In the genomic region with DNA sequence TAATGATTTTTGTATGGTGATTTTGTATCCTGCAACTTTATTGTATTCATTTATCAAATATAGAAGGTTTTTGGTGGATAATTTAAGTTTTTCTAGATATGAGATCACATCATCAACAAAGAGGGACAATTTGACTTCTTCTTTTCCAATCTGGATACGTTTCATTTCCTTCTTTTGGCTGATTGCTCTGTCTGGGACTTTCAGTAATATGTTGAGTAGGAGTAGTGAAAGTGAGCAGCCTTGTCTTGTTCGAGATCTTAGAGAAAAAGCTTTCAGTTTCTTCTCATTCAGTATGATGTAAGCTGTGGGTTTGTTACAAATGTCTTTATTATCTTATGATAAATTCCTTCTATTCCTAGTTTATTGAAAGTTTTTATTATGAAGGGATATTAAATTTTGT, we compare ENCODE assay signal across 23 cellular contexts.
A peak's percentile ranks its signal among the peaks of the same experiment; 100 is the strongest.
DNase-seq lines count a peak whose midpoint lies in the region; ATAC-seq lines count a peak whose summit lies in the region.
"Had no signal": no experiment of that assay in that cellular context is flagged by ENCODE, and none has a peak within 500 bp of the region (broad histone marks: within the 10 kb centered on the region; RNA-seq: fewer than 3 reads in every experiment).

No MANE protein-coding gene starts in this region.

- H3K36me3 Mint-ChIP-seq in stimulated activated effector memory CD8-positive, alpha-beta T cell treated with anti-CD3 and anti-CD28 coated beads, Interleukin-12 subunit alpha, Interleukin-12 subunit beta, amount 100 ng/mL, for 72 hours: no peaks in the 10 kb centered on the region
- H3K36me3 Mint-ChIP-seq: activated naive CD4-positive, alpha-beta T cell treated with anti-CD3 and anti-CD28 coated beads, Interleukin-2, amount 10 ng/mL, durations not matched to agents 7 days and 5 days; memory B cell; natural killer cell; stimulated activated naive B cell treated with anti-CD40 and anti-IgM and Interleukin-4, amounts not matched to agents 10 μg/mL and 1 μg/mL and 100 μg/mL, for 72 hours had no signal

- DNase-seq in NOMO-1 treated with DMSO at 0.1 percent for 48 hours (lab: John Stamatoyannopoulos, UW; ENCODE audit: unreplicated experiment) (peak; percentile 45), NOMO-1 treated with dmso at 0.1 percent for 144 hours (lab: John Stamatoyannopoulos, UW; ENCODE audit: unreplicated experiment) (no peak), T-helper 9 cell (no peak), retina (no peak), OCI-M2 (lab: John Stamatoyannopoulos, UW; ENCODE audit: unreplicated experiment) (no peak)
- no peak for DNase-seq in stimulated activated effector memory CD8-positive, alpha-beta T cell treated with anti-CD3 and anti-CD28 coated beads, Interleukin-12 subunit alpha, Interleukin-12 subunit beta, amount 100 ng/mL, for 72 hours (ENCODE audit: low spot score in 2 of 2)
- DNase-seq: 8988T; activated CD4-positive, alpha-beta T cell treated with anti-CD3 and anti-CD28 coated beads, Interleukin-2, amount 50 U/mL, for 4 hours; activated naive CD4-positive, alpha-beta T cell treated with anti-CD3 and anti-CD28 coated beads, Interleukin-2, amount 10 ng/mL, durations not matched to agents 7 days and 5 days; GF-D8; heart right ventricle; kidney; natural killer cell; NCI-H1417 treated with DMSO at 0.1 percent for 48 hours; NCI-H2171; NCI-H69; stimulated activated naive B cell treated with anti-CD40 and anti-IgM and Interleukin-4, amounts not matched to agents 10 μg/mL and 1 μg/mL and 100 μg/mL, for 72 hours; tibial artery had no signal

- ATAC-seq in HG02759 (IDR thresholded peaks at IDR 0.05; ENCODE audit: unreplicated experiment): peak; percentile 62
- ATAC-seq in HG03460 (IDR thresholded peaks at IDR 0.05; ENCODE audit: unreplicated experiment): peak; percentile 66
- ATAC-seq in stimulated activated effector memory CD8-positive, alpha-beta T cell treated with anti-CD3 and anti-CD28 coated beads, Interleukin-12 subunit alpha, Interleukin-12 subunit beta, amount 100 ng/mL, for 72 hours: no peak
- ATAC-seq: GM23338; heart right ventricle; natural killer cell; Panc1; stimulated activated naive B cell treated with anti-CD40 and anti-IgM and Interleukin-4, amounts not matched to agents 10 μg/mL and 1 μg/mL and 100 μg/mL, for 72 hours had no signal

- peaks cover 11% of the 10 kb centered on the region for H3K9me3 Mint-ChIP-seq in stimulated activated effector memory CD8-positive, alpha-beta T cell treated with anti-CD3 and anti-CD28 coated beads, Interleukin-12 subunit alpha, Interleukin-12 subunit beta, amount 100 ng/mL, for 72 hours
- H3K9me3 Mint-ChIP-seq: GM23338 had no signal

- H3K4me3 Mint-ChIP-seq in stimulated activated effector memory CD8-positive, alpha-beta T cell treated with anti-CD3 and anti-CD28 coated beads, Interleukin-12 subunit alpha, Interleukin-12 subunit beta, amount 100 ng/mL, for 72 hours: no peak overlapping the region
- H3K4me3 Mint-ChIP-seq: activated naive CD4-positive, alpha-beta T cell treated with anti-CD3 and anti-CD28 coated beads, Interleukin-2, amount 10 ng/mL, durations not matched to agents 7 days and 5 days; GM23338; memory B cell; natural killer cell; stimulated activated naive B cell treated with anti-CD40 and anti-IgM and Interleukin-4, amounts not matched to agents 10 μg/mL and 1 μg/mL and 100 μg/mL, for 72 hours had no signal

- H3K4me1 Mint-ChIP-seq in stimulated activated effector memory CD8-positive, alpha-beta T cell treated with anti-CD3 and anti-CD28 coated beads, Interleukin-12 subunit alpha, Interleukin-12 subunit beta, amount 100 ng/mL, for 72 hours: no peaks in the 10 kb centered on the region
- H3K4me1 Mint-ChIP-seq: activated naive CD4-positive, alpha-beta T cell treated with anti-CD3 and anti-CD28 coated beads, Interleukin-2, amount 10 ng/mL, durations not matched to agents 7 days and 5 days; GM23338; memory B cell; natural killer cell; stimulated activated naive B cell treated with anti-CD40 and anti-IgM and Interleukin-4, amounts not matched to agents 10 μg/mL and 1 μg/mL and 100 μg/mL, for 72 hours had no signal

- no peak overlapping the region for H3K27ac Mint-ChIP-seq in stimulated activated effector memory CD8-positive, alpha-beta T cell treated with anti-CD3 and anti-CD28 coated beads, Interleukin-12 subunit alpha, Interleukin-12 subunit beta, amount 100 ng/mL, for 72 hours
- H3K27ac Mint-ChIP-seq: activated naive CD4-positive, alpha-beta T cell treated with anti-CD3 and anti-CD28 coated beads, Interleukin-2, amount 10 ng/mL, durations not matched to agents 7 days and 5 days; GM23338; memory B cell; natural killer cell; stimulated activated naive B cell treated with anti-CD40 and anti-IgM and Interleukin-4, amounts not matched to agents 10 μg/mL and 1 μg/mL and 100 μg/mL, for 72 hours had no signal
